ENCODE assay signal across 9 cellular contexts in the genomic region with DNA sequence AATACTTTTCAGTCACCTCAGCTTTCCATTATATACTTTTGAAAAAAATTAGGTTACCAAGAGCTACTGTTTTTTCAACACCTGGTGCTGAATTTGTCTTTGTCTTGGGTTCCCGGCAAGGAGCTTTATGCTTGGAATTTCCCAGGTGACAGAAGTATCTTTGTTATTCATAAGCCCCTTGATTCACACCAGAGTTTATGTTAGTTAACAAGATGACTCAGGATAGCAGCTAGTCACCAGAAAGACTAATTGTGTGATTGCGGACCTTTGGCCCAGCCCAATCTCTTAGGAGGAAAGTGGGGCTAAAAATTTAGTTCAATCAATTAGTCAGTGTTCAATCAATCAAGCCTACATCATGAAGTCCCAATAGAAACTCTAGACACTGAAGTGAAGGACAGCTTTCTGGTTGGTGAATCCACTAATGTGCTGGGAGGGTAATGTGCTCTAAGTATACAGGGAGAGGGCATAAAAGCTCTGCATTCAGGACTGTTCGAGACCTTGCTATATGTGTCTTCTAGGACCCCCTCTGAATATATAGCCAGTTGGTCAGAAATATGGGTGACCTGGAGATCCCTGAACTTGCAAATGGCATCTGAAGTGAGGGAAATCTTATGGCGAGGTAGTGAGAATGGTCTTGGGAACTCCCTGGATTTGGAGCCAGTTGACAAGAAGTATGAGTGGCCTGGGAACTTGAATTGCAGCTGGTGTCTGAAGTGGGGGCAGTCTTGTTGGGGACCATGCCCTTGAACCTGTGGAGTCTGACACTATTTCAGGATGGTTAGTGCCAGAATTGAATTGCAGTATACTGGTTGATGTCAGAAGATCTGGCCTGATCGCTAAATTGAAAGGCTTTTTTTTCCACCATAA. TPM values are rescaled to one million over a fixed set of nuclear protein-coding genes. Genes with fewer than 3 reads are reported as not detected.
A peak's percentile ranks its signal among the peaks of the same experiment; 100 is the strongest.
DNase-seq lines count a peak whose midpoint lies in the region; ATAC-seq and TF ChIP-seq lines count a peak whose summit lies in the region.
"Had no signal": no experiment of that assay in that cellular context is flagged by ENCODE, and none has a peak within 500 bp of the region (broad histone marks: within the 10 kb centered on the region; RNA-seq: fewer than 3 reads in every experiment).

No MANE protein-coding gene starts in this region.

- H3K27me3 Mint-ChIP-seq in effector memory CD8-positive, alpha-beta T cell: no peaks in the 10 kb centered on the region
- H3K27me3 Mint-ChIP-seq in natural killer cell (ENCODE audit: low read depth in 2 of 2): no peaks in the 10 kb centered on the region

- TF ChIP-seq CTCF in natural killer cell (IDR thresholded peaks at IDR 0.05): no peak
- no peak for TF ChIP-seq CTCF in GM10266 (IDR thresholded peaks at IDR 0.05; ENCODE audit: control insufficient read depth, insufficient read depth, low read depth, missing control alignments)

- peak overlapping the region; percentile 0 to 8 for H3K27ac Mint-ChIP-seq in effector memory CD8-positive, alpha-beta T cell
- H3K27ac Mint-ChIP-seq in natural killer cell: peak overlapping the region; percentile 45 to 69
- H3K27ac Mint-ChIP-seq: nephron had no signal

- no peak for ATAC-seq in effector memory CD8-positive, alpha-beta T cell (replicated peaks)
- peak in 2 of 3 donors; percentile 23 to 40 for ATAC-seq in natural killer cell
- ATAC-seq in GM19395 (IDR thresholded peaks at IDR 0.05; ENCODE audit: unreplicated experiment): no peak

- peak; percentile 72 for DNase-seq in ELR (ENCODE audit: low read depth)
- DNase-seq in HT1080 (ENCODE audit: low read depth): peak; percentile 29
- DNase-seq in effector memory CD8-positive, alpha-beta T cell: no peak
- DNase-seq in natural killer cell: no peak
- DNase-seq in GM10266 (ENCODE audit: extremely low spot score): no peak
- DNase-seq in DMS79 treated with DMSO at 0.1 percent for 48 hours (lab: John Stamatoyannopoulos, UW): no peak
- DNase-seq in middle frontal gyrus (ENCODE audit: extremely low spot score, low spot score): no peak

- H3K36me3 Mint-ChIP-seq in effector memory CD8-positive, alpha-beta T cell (ENCODE audit: insufficient read depth): peaks cover 13% of the 10 kb centered on the region
- no peaks in the 10 kb centered on the region for H3K36me3 Mint-ChIP-seq in natural killer cell

- no peaks in the 10 kb centered on the region for H3K9me3 Mint-ChIP-seq in effector memory CD8-positive, alpha-beta T cell
- H3K9me3 Mint-ChIP-seq in natural killer cell: no peaks in the 10 kb centered on the region
- H3K9me3 Mint-ChIP-seq: nephron had no signal

- H3K4me1 Mint-ChIP-seq in effector memory CD8-positive, alpha-beta T cell (ENCODE audit: low read depth in 2 of 2): peaks cover 18 to 49% of the 10 kb centered on the region in 2 donors
- peaks cover 39 to 47% of the 10 kb centered on the region in 2 donors for H3K4me1 Mint-ChIP-seq in natural killer cell

- intact Hi-C loops in natural killer cell (cut with micrococcal nuclease): loop anchor here (2.0 kb wide), 1 partner anchor 16 kb away; a partner anchor contains a TSS

- no peak overlapping the region for H3K4me3 Mint-ChIP-seq in effector memory CD8-positive, alpha-beta T cell
- no peak overlapping the region for H3K4me3 Mint-ChIP-seq in natural killer cell
- H3K4me3 Mint-ChIP-seq: nephron had no signal

RNA-seq across cellular contexts. Expression of a gene that starts 16.2 kb away (rescaled TPM):
- 75.5 and 91.1 TPM in 2 replicates for total RNA-seq in HT1080 (2014; rRNA removed; shearing (Covaris generic))
- polyA plus RNA-seq in HT1080 (2015; cell fraction: cytosol; rRNA removed): 178 and 217 TPM in 2 replicates
- 213 and 231 TPM in 2 replicates for polyA plus RNA-seq in HT1080 (2015; cell fraction: nucleus; rRNA removed)
- total RNA-seq in natural killer cell: 10 to 100 TPM; 43.8 to 72.0 (median 60.7) TPM

RNA-seq across cellular contexts. Expression of a gene that starts 24.8 kb away (rescaled TPM):
- total RNA-seq in HT1080 (2014; rRNA removed; shearing (Covaris generic)): 148 and 301 TPM in 2 replicates
- 339 and 971 TPM in 2 replicates for polyA plus RNA-seq in HT1080 (2015; cell fraction: cytosol; rRNA removed)
- polyA plus RNA-seq in HT1080 (2015; cell fraction: nucleus; rRNA removed): 140 and 162 TPM in 2 replicates
- 100 to 1,000 TPM; 161 to 215 (median 166) TPM for total RNA-seq in natural killer cell

Comparison
In these comparisons a context has a peak if more than half of its experiments do, and no peak if none do; other contexts are left out.
1. DNase-seq: peak in ELR (single experiment) and HT1080 (single experiment); none in effector memory CD8-positive, alpha-beta T cell (0 of 3), natural killer cell (single experiment), GM10266 (single experiment), DMS79 treated with DMSO at 0.1 percent for 48 hours (single experiment) and middle frontal gyrus (single experiment).
2. ATAC-seq: peak in natural killer cell (2 of 3); none in effector memory CD8-positive, alpha-beta T cell (single experiment) and GM19395 (single experiment).